ENCODE assay signal across 8 cellular contexts in genomic region chr17:731943-732787, GRCh38. TPM values are rescaled to one million over a fixed set of nuclear protein-coding genes. Genes with fewer than 3 reads are reported as not detected.
DNase-seq lines count a peak whose midpoint lies in the region; ATAC-seq and TF ChIP-seq lines count a peak whose summit lies in the region.

TSS of gene TLCD3A (plus strand) at chr17:732596. CDS start at chr17:732648, 52 bp downstream.

- DNase-seq in DMS 273 (lab: John Stamatoyannopoulos, UW; ENCODE audit: unreplicated experiment) (peak; percentile 78), DMS 273 treated with DMSO at 0.1 percent for 48 hours (lab: John Stamatoyannopoulos, UW) (no peak), OCI-M1 (lab: John Stamatoyannopoulos, UW) (peak; percentile 14), activated gamma-delta T cell (lab: John Stamatoyannopoulos, UW) (peak; percentile 50), fibroblast of the aortic adventitia (ENCODE audit: low read depth) (peak; percentile 58), natural killer cell (peak; percentile 30), type B pancreatic cell (ENCODE audit: extremely low spot score, unreplicated experiment) (peak; percentile 83)

- H3K4me3 ChIP-seq in fibroblast of the aortic adventitia (ENCODE audit: low read depth, low read length): peak within 1 kb of the TSS; percentile 75

- H3K4me3 Mint-ChIP-seq in natural killer cell (peak within 1 kb of the TSS; percentile 94), type B pancreatic cell (peak within 1 kb of the TSS; percentile 94)

- TF ChIP-seq CTCF in fibroblast of the aortic adventitia (IDR thresholded peaks at IDR 0.05; ENCODE audit: insufficient read depth, low read length) (no peak), natural killer cell (IDR thresholded peaks at IDR 0.05) (no peak), type B pancreatic cell (conservative IDR thresholded peaks at IDR 0.05) (peak; percentile 22)

- ATAC-seq in HG02763 (IDR thresholded peaks at IDR 0.05; ENCODE audit: unreplicated experiment) (peak; percentile 56), natural killer cell (peak; percentile 71 to 82 (median 82))

- H3K27ac Mint-ChIP-seq in natural killer cell (peak within 1 kb of the TSS in 1 of 2 donors; percentile 56), type B pancreatic cell (peak within 1 kb of the TSS; percentile 86)

- intact Hi-C loops in natural killer cell (cut with micrococcal nuclease): loop anchor here (2.0 kb wide), 1 partner anchor 19 kb away; no protein-coding TSS in a partner anchor

- H3K36me3 Mint-ChIP-seq in natural killer cell (no peaks in the 10 kb centered on the region), type B pancreatic cell (peaks cover 11% of the 10 kb centered on the region)

- H3K4me1 Mint-ChIP-seq in natural killer cell (peaks cover 8 to 19% of the 10 kb centered on the region in 2 donors), type B pancreatic cell (ENCODE audit: unreplicated experiment) (peaks cover 19% of the 10 kb centered on the region)

- no peaks in the 10 kb centered on the region for H3K9me3 Mint-ChIP-seq in natural killer cell
- H3K9me3 Mint-ChIP-seq in type B pancreatic cell: no peaks in the 10 kb centered on the region

- H3K27me3 Mint-ChIP-seq in natural killer cell (ENCODE audit: low read depth in 2 of 2) (no peaks in the 10 kb centered on the region), type B pancreatic cell (no peaks in the 10 kb centered on the region)

RNA-seq across cellular contexts. Expression of gene TLCD3A, which starts in this region (rescaled TPM):
- 12.9 and 27.5 TPM in 2 replicates for total RNA-seq in fibroblast of the aortic adventitia (ENCODE audit: low replicate concordance)
- total RNA-seq in natural killer cell: 1 to 10 TPM in 2 of 3 donors, under 1 TPM in 1; 0.75 to 3.1 (median 1.8) TPM
- total RNA-seq in type B pancreatic cell (ENCODE audit: low replicate concordance): 15.0 and 19.3 TPM in 2 replicates
